In genomic region chr1:112849967-112850641, GRCh38 we compare ENCODE assay signal across 10 cellular contexts.
DNase-seq lines count a peak whose midpoint lies in the region; ATAC-seq and TF ChIP-seq lines count a peak whose summit lies in the region.
"Had no signal": no experiment of that assay in that cellular context is flagged by ENCODE, and none has a peak within 500 bp of the region (broad histone marks: within the 10 kb centered on the region; RNA-seq: fewer than 3 reads in every experiment).

No MANE protein-coding gene starts in this region.

- H3K4me3 ChIP-seq in AG04450 (ENCODE audit: low read depth, low read length) = peak overlapping the region; percentile 57
- peak overlapping the region; percentile 38 for H3K4me3 ChIP-seq in ectodermal cell (ENCODE audit: insufficient read depth, low read depth, low read length)
- peak overlapping the region; percentile 21 to 68 for H3K4me3 ChIP-seq in muscle layer of duodenum (ENCODE audit: low read depth in 1 of 2, low read length in 2 of 2)
- H3K4me3 ChIP-seq in CD4-positive, alpha-beta memory T cell (ENCODE audit: low read length in 2 of 2) = no peak overlapping the region

- no peak for DNase-seq in AG04450 (ENCODE audit: low read depth, low spot score)
- peak; percentile 45 to 59 for DNase-seq in NCI-H524 (lab: John Stamatoyannopoulos, UW)
- DNase-seq in AG20443 (ENCODE audit: low spot score) = no peak
- DNase-seq in stimulated activated CD8-positive, alpha-beta memory T cell treated with anti-CD3 and anti-CD28 coated beads, Interleukin-4, amount 100 ng/mL, for 48 hours = no peak
- DNase-seq in CD4-positive, alpha-beta memory T cell = no peak
- DNase-seq: activated CD8-positive, alpha-beta memory T cell treated with anti-CD3 and anti-CD28 coated beads, Interleukin-2, amount 10 ng/mL, durations not matched to agents 7 days and 5 days had no signal

- no peaks in the 10 kb centered on the region for H3K36me3 Mint-ChIP-seq in CD4-positive, alpha-beta memory T cell
- H3K36me3 Mint-ChIP-seq: activated CD8-positive, alpha-beta memory T cell treated with anti-CD3 and anti-CD28 coated beads, Interleukin-2, amount 10 ng/mL, durations not matched to agents 7 days and 5 days had no signal

- no peak overlapping the region for H3K27ac ChIP-seq in AG04450 (ENCODE audit: low read depth, low read length)
- H3K27ac ChIP-seq in ectodermal cell (ENCODE audit: insufficient read depth, low read depth, low read length, poor library complexity, severe bottlenecking) = no peak overlapping the region
- no peak overlapping the region for H3K27ac ChIP-seq in muscle layer of duodenum (ENCODE audit: low read length)
- H3K27ac ChIP-seq in CD4-positive, alpha-beta memory T cell (ENCODE audit: low read depth, low read length) = no peak overlapping the region
- H3K27ac ChIP-seq: neutrophil had no signal

- POLR2A ChIA-PET in AG04450 (lab: Yijun Ruan, JAX) = interaction anchor here (0.6 kb wide), 1 partner anchor 14 kb away, joined by 8 read pairs; no protein-coding TSS in a partner anchor
- POLR2A ChIA-PET in CD4-positive, alpha-beta memory T cell (lab: Charles Lee; ENCODE audit: partially characterized antibody) = no interaction called here

- no peak overlapping the region for H3K27ac Mint-ChIP-seq in CD4-positive, alpha-beta memory T cell
- H3K27ac Mint-ChIP-seq: activated CD8-positive, alpha-beta memory T cell treated with anti-CD3 and anti-CD28 coated beads, Interleukin-2, amount 10 ng/mL, durations not matched to agents 7 days and 5 days had no signal

- intact Hi-C loops in CD4-positive, alpha-beta memory T cell (cut with micrococcal nuclease) = no loop called here

- no peaks in the 10 kb centered on the region for H3K9me3 Mint-ChIP-seq in CD4-positive, alpha-beta memory T cell

- WGBS in ectodermal cell, 2 experiments = 63 to 64% methylated on average over 41 of the region's 41 CpGs

- H3K36me3 ChIP-seq in ectodermal cell (ENCODE audit: control insufficient read depth, insufficient read depth, low read length) (no peaks in the 10 kb centered on the region), muscle layer of duodenum (ENCODE audit: control insufficient read depth in 1 of 2, insufficient read depth in 2 of 2, low read length in 2 of 2) (no peaks in the 10 kb centered on the region)
- H3K36me3 ChIP-seq in CD4-positive, alpha-beta memory T cell (ENCODE audit: insufficient read depth, low read length) = no peaks in the 10 kb centered on the region
- H3K36me3 ChIP-seq: neutrophil had no signal

- H3K4me1 Mint-ChIP-seq in CD4-positive, alpha-beta memory T cell = peaks cover 0 to 18% (median 4%) of the 10 kb centered on the region in 4 donors

- H3K4me1 ChIP-seq in ectodermal cell (ENCODE audit: control insufficient read depth, insufficient read depth, low read length) = no peaks in the 10 kb centered on the region
- peaks cover 0 to 14% of the 10 kb centered on the region in 2 donors for H3K4me1 ChIP-seq in muscle layer of duodenum (ENCODE audit: control insufficient read depth in 1 of 2, insufficient read depth in 2 of 2, low read length in 2 of 2)
- no peaks in the 10 kb centered on the region for H3K4me1 ChIP-seq in CD4-positive, alpha-beta memory T cell (ENCODE audit: insufficient read depth, low read length)

- CTCF ChIA-PET in AG04450 (lab: Charles Lee) = interaction anchor here (0.6 to 1.2 kb wide), 2 partner anchors 31 to 223 kb away, joined by 4 to 5 read pairs; partner anchors contain the start of gene LRIG2
- CTCF ChIA-PET in CD4-positive, alpha-beta memory T cell (lab: Charles Lee; ENCODE audit: partially characterized antibody) = no interaction called here

- peak overlapping the region in 4 of 8 donors; percentile 7 to 66 (median 42) for H3K4me3 Mint-ChIP-seq in CD4-positive, alpha-beta memory T cell
- H3K4me3 Mint-ChIP-seq: activated CD8-positive, alpha-beta memory T cell treated with anti-CD3 and anti-CD28 coated beads, Interleukin-2, amount 10 ng/mL, durations not matched to agents 7 days and 5 days had no signal

- H3K9me3 ChIP-seq in AG04450 (ENCODE audit: control insufficient read depth, insufficient read depth, low read length) (no peaks in the 10 kb centered on the region; the same call in 1 of the 2 replicates), ectodermal cell (ENCODE audit: control insufficient read depth, low read length) (no peaks in the 10 kb centered on the region), muscle layer of duodenum (ENCODE audit: control insufficient read depth in 1 of 2, low read length in 2 of 2) (no peaks in the 10 kb centered on the region)
- H3K9me3 ChIP-seq in CD4-positive, alpha-beta memory T cell (ENCODE audit: control insufficient read depth in 1 of 2, low read length in 2 of 2) = no peaks in the 10 kb centered on the region
- H3K9me3 ChIP-seq: neutrophil had no signal

- no peak for TF ChIP-seq CTCF in AG04450 (IDR thresholded peaks at IDR 0.05; ENCODE audit: low read depth, low read length)

- H3K27me3 ChIP-seq in AG04450 (ENCODE audit: control insufficient read depth, insufficient read depth, low read length) (no peaks in the 10 kb centered on the region), ectodermal cell (ENCODE audit: control insufficient read depth, insufficient read depth, low read length, poor library complexity, severe bottlenecking) (peaks cover 14% of the 10 kb centered on the region), muscle layer of duodenum (ENCODE audit: low read depth, low read length) (peaks cover 5% of the 10 kb centered on the region)
- H3K27me3 ChIP-seq in CD4-positive, alpha-beta memory T cell (ENCODE audit: insufficient read depth, low read length) = no peaks in the 10 kb centered on the region

- H3K27me3 Mint-ChIP-seq in CD4-positive, alpha-beta memory T cell = peaks cover 23 to 33% of the 10 kb centered on the region in 2 donors

- ATAC-seq in HG03460 (IDR thresholded peaks at IDR 0.05; ENCODE audit: unreplicated experiment) = no peak
- ATAC-seq: activated CD8-positive, alpha-beta memory T cell treated with anti-CD3 and anti-CD28 coated beads, Interleukin-2, amount 10 ng/mL, durations not matched to agents 7 days and 5 days had no signal

Comparison
In these comparisons a context has a peak if more than half of its experiments do, and no peak if none do; other contexts are left out.
1. DNase-seq: peak in NCI-H524 (2 of 2); none in AG04450 (single experiment), AG20443 (single experiment), stimulated activated CD8-positive, alpha-beta memory T cell treated with anti-CD3 and anti-CD28 coated beads, Interleukin-4, amount 100 ng/mL, for 48 hours (single experiment) and CD4-positive, alpha-beta memory T cell (0 of 5).
2. H3K4me3 ChIP-seq: peak in AG04450 (single experiment), ectodermal cell (single experiment) and muscle layer of duodenum (2 of 2); none in CD4-positive, alpha-beta memory T cell (0 of 2).